In the genomic region with DNA sequence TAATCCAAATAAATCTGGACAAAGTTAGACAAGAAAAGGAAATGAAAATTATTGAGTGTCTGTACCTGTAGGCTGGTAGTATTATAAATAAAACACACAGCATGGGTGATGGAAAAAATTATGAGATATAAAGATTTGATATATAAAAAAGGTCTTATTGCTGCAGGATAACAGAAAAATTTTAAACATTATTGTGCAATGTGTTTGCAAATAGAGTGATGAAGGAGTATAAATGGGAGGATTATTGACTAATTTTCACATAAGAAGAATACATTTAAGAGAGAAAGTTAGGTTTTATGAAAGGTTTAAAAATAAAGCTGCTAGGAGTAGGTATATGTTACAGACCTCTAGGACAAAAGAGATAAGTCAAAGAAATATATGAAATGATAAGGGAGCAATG, we compare ENCODE assay signal across 3 cellular contexts.
TF ChIP-seq lines count a peak whose summit lies in the region.

No MANE protein-coding gene starts in this region.

TF ChIP-seq in HepG2, 621 proteins besides CTCF, POLR2A, EP300 and RAD21:
- no peak for TF ChIP-seq MAFK (conservative IDR thresholded peaks at IDR 0.05 in 1 of 2, IDR thresholded peaks at IDR 0.05 in 1 of 2; ENCODE audit: low read length in 2 of 2)
- TF ChIP-seq CEBPB (IDR thresholded peaks at IDR 0.05; ENCODE audit: borderline replicate concordance, low read depth, low read length) = peak; percentile 27; the same call in 1 of the 2 replicates
- TF ChIP-seq ZNF674 (CRISPR knock-in tag; IDR thresholded peaks at IDR 0.05; ENCODE audit: low read depth) = no peak
- TF ChIP-seq, protein P1, sequence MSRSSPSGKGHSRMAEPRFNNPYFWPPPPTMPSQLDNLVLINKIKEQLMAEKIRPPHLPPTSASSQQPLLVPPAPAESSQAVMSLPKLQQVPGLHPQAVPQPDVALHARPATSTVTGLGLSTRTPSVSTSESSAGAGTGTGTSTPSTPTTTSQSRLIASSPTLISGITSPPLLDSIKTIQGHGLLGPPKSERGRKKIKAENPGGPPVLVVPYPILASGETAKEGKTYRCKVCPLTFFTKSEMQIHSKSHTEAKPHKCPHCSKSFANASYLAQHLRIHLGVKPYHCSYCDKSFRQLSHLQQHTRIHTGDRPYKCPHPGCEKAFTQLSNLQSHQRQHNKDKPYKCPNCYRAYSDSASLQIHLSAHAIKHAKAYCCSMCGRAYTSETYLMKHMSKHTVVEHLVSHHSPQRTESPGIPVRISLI (CRISPR knock-in tag; IDR thresholded peaks at IDR 0.05; ENCODE audit: borderline replicate concordance) = no peak
TF ChIP-seq in HepG2: peak in this region for 1.

TF ChIP-seq in IMR-90, 13 proteins besides CTCF, POLR2A, EP300 and RAD21:
- TF ChIP-seq CEBPB (IDR thresholded peaks at IDR 0.05; ENCODE audit: low read depth, low read length) (0 out of 2 replicates have a peak, but pooled peaks have one; percentile 26), CHD1 (IDR thresholded peaks at IDR 0.05; ENCODE audit: low read depth, low read length) (no peak)
TF ChIP-seq in IMR-90: peak in this region for 1.

TF ChIP-seq in K562, 482 proteins besides CTCF, POLR2A, EP300 and RAD21:
- TF ChIP-seq CEBPG (CRISPR knock-in tag; IDR thresholded peaks at IDR 0.05) (no peak), CEBPG (tag; conservative IDR thresholded peaks at IDR 0.05 in 1 of 2, IDR thresholded peaks at IDR 0.05 in 1 of 2) (peak in 1 of 2 experiments; percentile 73; a peak in 2 of 4 replicates), BDP1 (IDR thresholded peaks at IDR 0.05; ENCODE audit: insufficient read depth, insufficient read length) (no peak), CEBPB (tag; IDR thresholded peaks at IDR 0.05) (peak; percentile 52)
